In genomic region chr9:105245720-105246161, GRCh38 we compare ENCODE assay signal across 8 cellular contexts. TPM values are rescaled to one million over a fixed set of nuclear protein-coding genes. Genes with fewer than 3 reads are reported as not detected.
DNase-seq lines count a peak whose midpoint lies in the region; ATAC-seq, FAIRE-seq and TF ChIP-seq lines count a peak whose summit lies in the region.

No MANE protein-coding gene starts in this region.

- no peaks in the 10 kb centered on the region for H3K27me3 ChIP-seq in mononuclear cell (ENCODE audit: insufficient read depth, low read length)

- peak overlapping the region; percentile 74 for H3K4me2 ChIP-seq in A549

- no peak for TF ChIP-seq EP300 in A549 (IDR thresholded peaks at IDR 0.05)

- H3K9me3 ChIP-seq in A549 (no peaks in the 10 kb centered on the region), mononuclear cell (ENCODE audit: low read depth, low read length) (no peaks in the 10 kb centered on the region)

- no peak for ATAC-seq in A549
- no peak for ATAC-seq in GM18520 (IDR thresholded peaks at IDR 0.05; ENCODE audit: unreplicated experiment)
- no peak for ATAC-seq in GM21526 (IDR thresholded peaks at IDR 0.05; ENCODE audit: low FRiP score, unreplicated experiment)
- no peak for ATAC-seq in GM18909 (IDR thresholded peaks at IDR 0.05; ENCODE audit: poor library complexity, unreplicated experiment)

- H3K27ac ChIP-seq in A549, result peak overlapping the region; percentile 93 to 95

- POLR2A ChIA-PET in A549 (lab: Yijun Ruan, JAX), result interaction anchor here (0.7 to 2.4 kb wide), 4 partner anchors 8 to 87 kb away, joined by 3 to 17 read pairs (median 12); no protein-coding TSS in a partner anchor

- TF ChIP-seq RAD21 in A549 (conservative IDR thresholded peaks at IDR 0.05 in 1 of 2, IDR thresholded peaks at IDR 0.05 in 1 of 2), result no peak

- 15% methylated on average over 10 of the region's 10 CpGs for WGBS in A549 (ENCODE audit: missing lambda C conversion rate)

- peaks cover 35% of the 10 kb centered on the region for H3K4me1 ChIP-seq in A549
- peaks cover 24% of the 10 kb centered on the region for H3K4me1 ChIP-seq in mononuclear cell (ENCODE audit: insufficient read depth, low read length)

- no peak for FAIRE-seq in A549 (lab: Jason Lieb, UNC)

- CTCF ChIA-PET in A549 (lab: Yijun Ruan, JAX), result interaction anchor here (0.8 to 5.5 kb wide), 8 partner anchors 20 to 319 kb away, joined by 3 to 45 read pairs (median 4); no protein-coding TSS in a partner anchor

- H3K4me3 ChIP-seq in A549, result peak overlapping the region; percentile 97
- peak overlapping the region; percentile 61 for H3K4me3 ChIP-seq in HFF-Myc (replicated peaks; ENCODE audit: low read depth, low read length)
- peak overlapping the region; percentile 83 to 96 for H3K4me3 ChIP-seq in cardiac fibroblast (replicated peaks in 1 of 2; ENCODE audit: low read depth in 2 of 2, low read length in 2 of 2)
- peak overlapping the region; percentile 60 for H3K4me3 ChIP-seq in mononuclear cell (ENCODE audit: low read length)

- no peak for DNase-seq in A549 (ENCODE audit: low read depth in 1 of 2, low spot score in 1 of 2)
- DNase-seq in HFF-Myc (ENCODE audit: extremely low read depth, low read depth), result no peak
- DNase-seq in cardiac fibroblast (ENCODE audit: low read depth in 2 of 2), result no peak
- no peak for DNase-seq in cortex of kidney (lab: John Stamatoyannopoulos, UW)

- TF ChIP-seq POLR2A in A549 (IDR thresholded peaks at IDR 0.05; ENCODE audit: low read length), result no peak

- TF ChIP-seq CTCF in A549 (IDR thresholded peaks at IDR 0.05) (no peak), HFF-Myc (IDR thresholded peaks at IDR 0.05; ENCODE audit: low read depth, low read length, missing control alignments) (no peak), cardiac fibroblast (IDR thresholded peaks at IDR 0.05; ENCODE audit: low read depth, low read length) (no peak)

TF ChIP-seq in A549, 52 proteins besides CTCF, POLR2A, EP300 and RAD21:
- TF ChIP-seq TFCP2L1 (CRISPR knock-in tag; IDR thresholded peaks at IDR 0.05) (no peak), ATOH8 (CRISPR knock-in tag; IDR thresholded peaks at IDR 0.05; ENCODE audit: low read depth) (no peak), ZSCAN20 (CRISPR knock-in tag; IDR thresholded peaks at IDR 0.05) (no peak)

RNA-seq across cellular contexts. Expression of gene SLC44A1, which starts 1.3 kb away (rescaled TPM):
- 19.6 and 38.8 TPM in 2 replicates for polyA plus RNA-seq in A549 (2011; rRNA removed)
- polyA plus RNA-seq in A549 (2012; cell fraction: cytosol; rRNA removed), result 4.9 and 8.1 TPM in 2 replicates
- polyA plus RNA-seq in A549 (2012; cell fraction: nucleus; rRNA removed), result 2.3 and 3.3 TPM in 2 replicates
- polyA plus RNA-seq in A549 (2017; fragmentation: RNase III; extraction: RNeasy Plus Mini Kit Qiagen cat#74134 plus additional on column Dnase treatment), result 22.8 to 33.0 TPM (median 27.2 TPM) in 3 replicates
- 44.0 and 49.7 TPM in 2 replicates for polyA minus RNA-seq in A549 (2011; rRNA and poly(A)+ RNA removed)
- 8.2 TPM for total RNA-seq in mononuclear cell
